Comparison of ENCODE assay signal across 10 cellular contexts in genomic region chr3:42263354-42264346, GRCh38. TPM values are rescaled to one million over a fixed set of nuclear protein-coding genes. Genes with fewer than 3 reads are reported as not detected.
DNase-seq lines count a peak whose midpoint lies in the region; ATAC-seq, FAIRE-seq and TF ChIP-seq lines count a peak whose summit lies in the region.
"Had no signal": no experiment of that assay in that cellular context is flagged by ENCODE, and none has a peak within 500 bp of the region (broad histone marks: within the 10 kb centered on the region; RNA-seq: fewer than 3 reads in every experiment).

No MANE protein-coding gene starts in this region.

- peaks cover 0 to 3% of the 10 kb centered on the region in 2 donors for H3K4me1 ChIP-seq in kidney (ENCODE audit: control insufficient read depth in 1 of 2, insufficient read depth in 1 of 2, low read depth in 1 of 2, low read length in 2 of 2)

- H3K4me1 Mint-ChIP-seq in activated naive CD8-positive, alpha-beta T cell treated with anti-CD3 and anti-CD28 coated beads, Interleukin-2, amount 10 ng/mL, durations not matched to agents 7 days and 5 days, result peaks cover 9% of the 10 kb centered on the region

- POLR2A ChIA-PET in activated naive CD8-positive, alpha-beta T cell treated with anti-CD3 and anti-CD28 coated beads, Interleukin-2, amount 10 ng/mL, durations not matched to agents 7 days and 5 days (lab: Charles Lee), result no interaction called here

- H3K4me3 ChIP-seq in lower leg skin (ENCODE audit: low read depth, poor library complexity, severe bottlenecking) (peak overlapping the region; percentile 3), kidney (ENCODE audit: low read length in 2 of 2) (no peak overlapping the region)

- no peak for FAIRE-seq in kidney (lab: Jason Lieb, UNC)

- no peaks in the 10 kb centered on the region for H3K36me3 ChIP-seq in kidney (ENCODE audit: control insufficient read depth in 1 of 2, insufficient read depth in 2 of 2, low read length in 2 of 2)

- H3K9me3 Mint-ChIP-seq in activated naive CD8-positive, alpha-beta T cell treated with anti-CD3 and anti-CD28 coated beads, Interleukin-2, amount 10 ng/mL, durations not matched to agents 7 days and 5 days, result no peaks in the 10 kb centered on the region

- peak; percentile 8 for DNase-seq in stimulated activated CD4-positive, alpha-beta T cell treated with anti-CD3 and anti-CD28 coated beads, Interleukin-4, amount 100 ng/mL, for 24 hours
- DNase-seq in stimulated activated CD4-positive, alpha-beta T cell treated with anti-CD3 and anti-CD28 coated beads, Interleukin-12 subunit alpha, Interleukin-12 subunit beta, amount 100 ng/mL, for 4 hours, result no peak
- DNase-seq in activated naive CD8-positive, alpha-beta T cell treated with anti-CD3 and anti-CD28 coated beads, Interleukin-2, amount 10 ng/mL, durations not matched to agents 7 days and 5 days, result peak; percentile 36
- DNase-seq in lower leg skin (ENCODE audit: low spot score in 2 of 2), result no peak
- DNase-seq in kidney, result no peak
- DNase-seq in T-helper 9 cell, result no peak
- no peak for DNase-seq in SW480 (ENCODE audit: low spot score)

- H3K9me3 ChIP-seq in kidney (ENCODE audit: control insufficient read depth in 1 of 2, low read length in 2 of 2), result no peaks in the 10 kb centered on the region

- 10 to 12% methylated on average over 43 to 44 of the region's 56 CpGs for WGBS in lower leg skin, 2 donors

- TF ChIP-seq CTCF in lower leg skin (IDR thresholded peaks at IDR 0.05) (no peak), kidney (IDR thresholded peaks at IDR 0.05; ENCODE audit: borderline replicate concordance, extremely low read depth, insufficient read depth) (no peak)

- TF ChIP-seq POLR2A in lower leg skin (IDR thresholded peaks at IDR 0.05), result no peak

- intact Hi-C loops in lower leg skin (cut with DNase I; ENCODE audit: low total_unique reads) (no loop called here), kidney (cut with DNase I) (no loop called here)

- H3K9ac ChIP-seq in kidney (ENCODE audit: low read length in 2 of 2), result no peak overlapping the region

- H3K27ac Mint-ChIP-seq in activated naive CD8-positive, alpha-beta T cell treated with anti-CD3 and anti-CD28 coated beads, Interleukin-2, amount 10 ng/mL, durations not matched to agents 7 days and 5 days, result no peak overlapping the region

- H3K27me3 Mint-ChIP-seq in activated naive CD8-positive, alpha-beta T cell treated with anti-CD3 and anti-CD28 coated beads, Interleukin-2, amount 10 ng/mL, durations not matched to agents 7 days and 5 days, result peaks cover 74% of the 10 kb centered on the region

- no peak for ATAC-seq in activated naive CD8-positive, alpha-beta T cell treated with anti-CD3 and anti-CD28 coated beads, Interleukin-2, amount 10 ng/mL, durations not matched to agents 7 days and 5 days (ENCODE audit: low read depth)
- ATAC-seq in HG03521 (IDR thresholded peaks at IDR 0.05; ENCODE audit: unreplicated experiment), result no peak

- no peak overlapping the region for H3K27ac ChIP-seq in kidney (ENCODE audit: low read depth in 2 of 2, low read length in 2 of 2)

- H3K4me3 Mint-ChIP-seq in activated naive CD8-positive, alpha-beta T cell treated with anti-CD3 and anti-CD28 coated beads, Interleukin-2, amount 10 ng/mL, durations not matched to agents 7 days and 5 days, result peak overlapping the region; percentile 22

- no peaks in the 10 kb centered on the region for H3K36me3 Mint-ChIP-seq in activated naive CD8-positive, alpha-beta T cell treated with anti-CD3 and anti-CD28 coated beads, Interleukin-2, amount 10 ng/mL, durations not matched to agents 7 days and 5 days

RNA-seq across cellular contexts. Expression of gene CCK, which starts 2.3 kb away (rescaled TPM):
- not detected for total RNA-seq in activated naive CD8-positive, alpha-beta T cell treated with anti-CD3 and anti-CD28 coated beads, Interleukin-2, amount 10 ng/mL, durations not matched to agents 7 days and 5 days
- total RNA-seq in lower leg skin (under 1 TPM in 1 of 4 donors, not detected in 3; 0.91 TPM), kidney (not detected)
- polyA plus RNA-seq in kidney (ENCODE audit: insufficient read depth, low read depth, low replicate concordance), result not detected
- total RNA-seq: M059J; T-helper 1 cell treated with Interleukin-12 subunit alpha and Interleukin-12 subunit beta and Interleukin-4 antibody, amounts not matched to agents 30 ng/mL and 1 ng/mL, for 36 hours had no signal

Comparison
In these comparisons a context has a peak if more than half of its experiments do, and no peak if none do; other contexts are left out.
1. DNase-seq: peak in stimulated activated CD4-positive, alpha-beta T cell treated with anti-CD3 and anti-CD28 coated beads, Interleukin-4, amount 100 ng/mL, for 24 hours (single experiment) and activated naive CD8-positive, alpha-beta T cell treated with anti-CD3 and anti-CD28 coated beads, Interleukin-2, amount 10 ng/mL, durations not matched to agents 7 days and 5 days (single experiment); none in stimulated activated CD4-positive, alpha-beta T cell treated with anti-CD3 and anti-CD28 coated beads, Interleukin-12 subunit alpha, Interleukin-12 subunit beta, amount 100 ng/mL, for 4 hours (single experiment), lower leg skin (0 of 2), kidney (single experiment), T-helper 9 cell (single experiment) and SW480 (single experiment).